ENCODE assay signal across 8 cellular contexts in genomic region chr15:83108266-83109219, GRCh38.
DNase-seq lines count a peak whose midpoint lies in the region; ATAC-seq and TF ChIP-seq lines count a peak whose summit lies in the region.

No MANE protein-coding gene starts in this region.

- no peaks in the 10 kb centered on the region for H3K27me3 ChIP-seq in Loucy (ENCODE audit: insufficient read depth, low read length, poor library complexity, severe bottlenecking)

- POLR2A ChIA-PET in HEK293T (lab: Yijun Ruan, JAX) = interaction anchor here (0.9 kb wide), 1 partner anchor 99 kb away, joined by 4 read pairs; the partner anchor contains the start of gene HDGFL3

- H3K79me2 ChIP-seq in Loucy (ENCODE audit: insufficient read depth, low read length) = no peaks in the 10 kb centered on the region

- peak overlapping the region; percentile 76 for H3K4me3 ChIP-seq in Loucy (ENCODE audit: low read length, poor library complexity, severe bottlenecking)

- peaks cover 23% of the 10 kb centered on the region for H3K4me1 ChIP-seq in Loucy (ENCODE audit: insufficient read depth, low read length, poor library complexity, severe bottlenecking)

- DNase-seq in GM10266 (ENCODE audit: extremely low spot score) = peak; percentile 61
- peak; percentile 18 for DNase-seq in activated naive CD8-positive, alpha-beta T cell treated with anti-CD3 and anti-CD28 coated beads, Interleukin-2, amount 50 U/mL, for 24 hours
- peak; percentile 27 for DNase-seq in inferior parietal cortex (ENCODE audit: extremely low spot score)
- DNase-seq in stimulated activated naive CD8-positive, alpha-beta T cell treated with anti-CD3 and anti-CD28 coated beads, Interleukin-15, Interleukin-2, amounts not matched to agents 100 U/mL and 50 U/mL, for 24 hours = peak; percentile 27
- no peak for DNase-seq in ACHN
- no peak for DNase-seq in HEK293T (ENCODE audit: extremely low spot score)

- H3K27ac Mint-ChIP-seq in activated naive CD8-positive, alpha-beta T cell treated with anti-CD3 and anti-CD28 coated beads, Interleukin-2, amount 50 U/mL, for 24 hours = peak overlapping the region; percentile 77

- peak overlapping the region; percentile 97 for H3K4me2 ChIP-seq in Loucy (ENCODE audit: low read depth, low read length, poor library complexity, severe bottlenecking)

- peak; percentile 73 for ATAC-seq in GM21619 (IDR thresholded peaks at IDR 0.05; ENCODE audit: unreplicated experiment)
- ATAC-seq in activated naive CD8-positive, alpha-beta T cell treated with anti-CD3 and anti-CD28 coated beads, Interleukin-2, amount 50 U/mL, for 24 hours = peak; percentile 79
- ATAC-seq in stimulated activated naive CD8-positive, alpha-beta T cell treated with anti-CD3 and anti-CD28 coated beads, Interleukin-15, Interleukin-2, amounts not matched to agents 100 U/mL and 50 U/mL, for 24 hours = peak; percentile 35

- H3K9me3 Mint-ChIP-seq in activated naive CD8-positive, alpha-beta T cell treated with anti-CD3 and anti-CD28 coated beads, Interleukin-2, amount 50 U/mL, for 24 hours = no peaks in the 10 kb centered on the region

- no peaks in the 10 kb centered on the region for H3K9me3 ChIP-seq in Loucy (ENCODE audit: insufficient read depth, low read depth, low read length)

- TF ChIP-seq CTCF in GM10266 (IDR thresholded peaks at IDR 0.05; ENCODE audit: control insufficient read depth, insufficient read depth, low read depth, missing control alignments) (no peak), Loucy (conservative IDR thresholded peaks at IDR 0.05; ENCODE audit: low read length) (no peak)

- H3K4me3 Mint-ChIP-seq in activated naive CD8-positive, alpha-beta T cell treated with anti-CD3 and anti-CD28 coated beads, Interleukin-2, amount 50 U/mL, for 24 hours = peak overlapping the region; percentile 81

- H3F3A ChIP-seq in Loucy (ENCODE audit: low read depth) = no peaks in the 10 kb centered on the region

- H3K36me3 ChIP-seq in Loucy (ENCODE audit: insufficient read depth, low read length) = no peaks in the 10 kb centered on the region

- H2AFZ ChIP-seq in Loucy (ENCODE audit: low read length) = peak overlapping the region; percentile 83

- no peaks in the 10 kb centered on the region for H3K9me2 ChIP-seq in Loucy (replicated peaks; ENCODE audit: low read depth, low read length)

- H3K4me1 Mint-ChIP-seq in activated naive CD8-positive, alpha-beta T cell treated with anti-CD3 and anti-CD28 coated beads, Interleukin-2, amount 50 U/mL, for 24 hours = peaks cover 17% of the 10 kb centered on the region

- peaks cover 2% of the 10 kb centered on the region for H3K36me3 Mint-ChIP-seq in activated naive CD8-positive, alpha-beta T cell treated with anti-CD3 and anti-CD28 coated beads, Interleukin-2, amount 50 U/mL, for 24 hours (ENCODE audit: low read depth)

- in situ Hi-C loops in ACHN (cut with HindIII; ENCODE audit: low pct_ligation_motif_present, low pct_unique_long_range_greater_than_20kb, low sequenced_read_pairs) = no loop called here

- CTCF ChIA-PET in HEK293T (lab: Yijun Ruan, JAX) = interaction anchor here (0.6 kb wide), 1 partner anchor 21 kb away, joined by 3 read pairs; no protein-coding TSS in a partner anchor

- no peaks in the 10 kb centered on the region for H4K20me1 ChIP-seq in Loucy (ENCODE audit: insufficient read depth, low read length, poor library complexity, severe bottlenecking)

- peaks cover 45% of the 10 kb centered on the region for H3K27me3 Mint-ChIP-seq in activated naive CD8-positive, alpha-beta T cell treated with anti-CD3 and anti-CD28 coated beads, Interleukin-2, amount 50 U/mL, for 24 hours

- peak overlapping the region; percentile 75 for H3K9ac ChIP-seq in Loucy (ENCODE audit: low read depth, low read length, poor library complexity, severe bottlenecking)

TF ChIP-seq in HEK293T, 16 proteins besides CTCF, POLR2A, EP300 and RAD21:
- TF ChIP-seq FOXA1 (IDR thresholded peaks at IDR 0.05) = no peak
- no peak for TF ChIP-seq ZNF384 (IDR thresholded peaks at IDR 0.05)
- TF ChIP-seq SP1 (IDR thresholded peaks at IDR 0.05) = no peak

Comparison
In these comparisons a context has a peak if more than half of its experiments do, and no peak if none do; other contexts are left out.
1. DNase-seq: peak in GM10266 (single experiment), activated naive CD8-positive, alpha-beta T cell treated with anti-CD3 and anti-CD28 coated beads, Interleukin-2, amount 50 U/mL, for 24 hours (single experiment), inferior parietal cortex (single experiment) and stimulated activated naive CD8-positive, alpha-beta T cell treated with anti-CD3 and anti-CD28 coated beads, Interleukin-15, Interleukin-2, amounts not matched to agents 100 U/mL and 50 U/mL, for 24 hours (single experiment); none in ACHN (single experiment) and HEK293T (single experiment).
2. Peak in every context shown above with its lines, with median percentiles within 50 percentile points of each other: ATAC-seq.